In the genomic region with DNA sequence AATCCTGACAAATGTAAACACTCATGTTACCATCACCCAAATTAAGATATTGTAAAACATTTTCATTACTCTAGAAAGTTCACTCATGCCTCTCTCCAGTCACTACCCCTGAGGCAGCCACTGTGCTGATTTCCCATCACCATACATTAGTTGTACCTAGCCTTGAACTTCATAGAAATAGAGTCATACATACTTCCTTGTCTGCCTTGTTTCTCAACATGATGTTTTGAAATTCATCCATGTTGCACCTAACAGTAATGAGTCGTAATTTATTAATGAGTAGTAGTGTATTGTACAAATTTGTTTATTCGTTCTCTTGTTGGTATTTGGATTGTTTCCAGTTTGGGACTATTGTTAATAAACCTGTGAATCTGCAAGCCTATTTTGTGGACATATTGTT, we compare ENCODE assay signal across 2 cellular contexts.
TF ChIP-seq lines count a peak whose summit lies in the region.

No MANE protein-coding gene starts in this region.

TF ChIP-seq in IMR-90, 13 proteins besides CTCF, POLR2A, EP300 and RAD21:
- TF ChIP-seq, protein P1, sequence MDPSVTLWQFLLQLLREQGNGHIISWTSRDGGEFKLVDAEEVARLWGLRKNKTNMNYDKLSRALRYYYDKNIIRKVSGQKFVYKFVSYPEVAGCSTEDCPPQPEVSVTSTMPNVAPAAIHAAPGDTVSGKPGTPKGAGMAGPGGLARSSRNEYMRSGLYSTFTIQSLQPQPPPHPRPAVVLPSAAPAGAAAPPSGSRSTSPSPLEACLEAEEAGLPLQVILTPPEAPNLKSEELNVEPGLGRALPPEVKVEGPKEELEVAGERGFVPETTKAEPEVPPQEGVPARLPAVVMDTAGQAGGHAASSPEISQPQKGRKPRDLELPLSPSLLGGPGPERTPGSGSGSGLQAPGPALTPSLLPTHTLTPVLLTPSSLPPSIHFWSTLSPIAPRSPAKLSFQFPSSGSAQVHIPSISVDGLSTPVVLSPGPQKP (IDR thresholded peaks at IDR 0.05; ENCODE audit: borderline replicate concordance, low read depth, low read length) = no peak
- TF ChIP-seq MAZ (IDR thresholded peaks at IDR 0.05; ENCODE audit: borderline replicate concordance, low read depth, low read length) = no peak

TF ChIP-seq in K562, 482 proteins besides CTCF, POLR2A, EP300 and RAD21:
- TF ChIP-seq ZNF717 (CRISPR knock-in tag; IDR thresholded peaks at IDR 0.05) (no peak), NONO (IDR thresholded peaks at IDR 0.05; ENCODE audit: low read depth in 2 of 2, low read length in 1 of 2) (no peak), KDM4B (IDR thresholded peaks at IDR 0.05; ENCODE audit: borderline replicate concordance in 2 of 2, low read depth in 1 of 2) (no peak), DPF2 (IDR thresholded peaks at IDR 0.05) (no peak), ZNF140 (CRISPR knock-in tag; IDR thresholded peaks at IDR 0.05) (no peak), THRAP3 (IDR thresholded peaks at IDR 0.05; ENCODE audit: borderline replicate concordance) (no peak), TRIM25 (IDR thresholded peaks at IDR 0.05; ENCODE audit: borderline replicate concordance) (no peak), CHD2 (IDR thresholded peaks at IDR 0.05; ENCODE audit: low read depth, low read length) (no peak), SAFB (IDR thresholded peaks at IDR 0.05; ENCODE audit: borderline replicate concordance, low read depth, low read length) (no peak), NFIX (CRISPR knock-in tag; IDR thresholded peaks at IDR 0.05; ENCODE audit: low read depth) (no peak), TCF7 (IDR thresholded peaks at IDR 0.05; ENCODE audit: borderline replicate concordance) (no peak), ZC3H11A (IDR thresholded peaks at IDR 0.05; ENCODE audit: low read depth, low read length) (no peak), SNRNP70 (optimal IDR thresholded peaks at IDR 0.05; ENCODE audit: low read depth, low read length) (no peak), HDAC8 (tag; IDR thresholded peaks at IDR 0.05) (no peak), ZFP30 (CRISPR knock-in tag; IDR thresholded peaks at IDR 0.05; ENCODE audit: borderline replicate concordance) (no peak), STAG1 (CRISPR knock-in tag; IDR thresholded peaks at IDR 0.05; ENCODE audit: borderline replicate concordance) (no peak)
